ENCODE assay signal across 1 cellular context in genomic region chr1:62325076-62325475, GRCh38.
TF ChIP-seq lines count a peak whose summit lies in the region.

No MANE protein-coding gene starts in this region.

TF ChIP-seq in IMR-90, 13 proteins besides CTCF, POLR2A, EP300 and RAD21 (continued from another document):
- TF ChIP-seq MXI1 (IDR thresholded peaks at IDR 0.05; ENCODE audit: borderline replicate concordance, low read depth, low read length) = no peak
- TF ChIP-seq MAZ (IDR thresholded peaks at IDR 0.05; ENCODE audit: borderline replicate concordance, low read depth, low read length) = no peak
- no peak for TF ChIP-seq BHLHE40 (IDR thresholded peaks at IDR 0.05; ENCODE audit: low read depth, low read length)
- no peak for TF ChIP-seq USF2 (IDR thresholded peaks at IDR 0.05; ENCODE audit: low read depth, low read length)
- no peak for TF ChIP-seq CHD1 (IDR thresholded peaks at IDR 0.05; ENCODE audit: low read depth, low read length)
- TF ChIP-seq FOS (IDR thresholded peaks at IDR 0.05; ENCODE audit: low read depth, low read length) = no peak
- TF ChIP-seq ELK1 (IDR thresholded peaks at IDR 0.05; ENCODE audit: borderline replicate concordance, low read depth, low read length) = no peak
- no peak for TF ChIP-seq SMC3 (IDR thresholded peaks at IDR 0.05; ENCODE audit: low read depth, low read length)
- no peak for TF ChIP-seq RCOR1 (IDR thresholded peaks at IDR 0.05; ENCODE audit: insufficient replicate concordance, low read length)
- TF ChIP-seq CEBPB (IDR thresholded peaks at IDR 0.05; ENCODE audit: low read depth, low read length) = no peak
- no peak for TF ChIP-seq MAFK (IDR thresholded peaks at IDR 0.05; ENCODE audit: low read depth, low read length)
